ENCODE assay signal across 15 cellular contexts in the genomic region with DNA sequence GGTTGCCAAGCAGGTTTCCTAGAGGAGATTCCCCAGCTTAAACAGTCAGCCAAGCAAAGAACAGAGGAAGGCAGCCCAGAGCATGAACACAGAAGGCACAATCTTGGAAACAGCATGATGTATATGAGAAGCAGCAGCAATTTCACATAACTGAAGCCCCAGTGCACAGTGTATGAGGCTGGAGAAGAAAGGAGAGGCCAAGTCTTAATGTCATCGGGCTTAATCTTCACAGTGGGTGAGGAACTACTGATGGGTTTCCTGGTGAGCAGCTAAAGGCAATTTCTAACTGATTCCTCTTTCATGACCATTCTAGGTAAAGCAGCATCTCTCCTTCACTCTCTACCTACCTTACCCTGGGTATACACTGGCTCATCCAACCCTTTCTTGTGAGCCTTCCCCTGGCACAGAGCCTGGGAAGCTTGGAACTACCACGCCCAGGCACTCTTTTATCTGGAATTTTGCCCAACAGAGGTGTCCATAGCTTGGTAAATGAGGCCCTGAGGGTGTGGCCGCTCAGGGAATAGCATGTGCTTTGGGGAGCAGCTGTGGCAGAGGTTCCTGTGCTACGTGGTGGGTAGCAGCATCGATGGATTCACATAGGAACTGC. TPM values are rescaled to one million over a fixed set of nuclear protein-coding genes. Genes with fewer than 3 reads are reported as not detected.
DNase-seq lines count a peak whose midpoint lies in the region; ATAC-seq, FAIRE-seq and TF ChIP-seq lines count a peak whose summit lies in the region.
"Had no signal": no experiment of that assay in that cellular context is flagged by ENCODE, and none has a peak within 500 bp of the region (broad histone marks: within the 10 kb centered on the region; RNA-seq: fewer than 3 reads in every experiment).

No MANE protein-coding gene starts in this region.

- H3K4me1 ChIP-seq in GM23338 (ENCODE audit: insufficient read depth) (peaks cover 7% of the 10 kb centered on the region), parathyroid adenoma (no peaks in the 10 kb centered on the region)
- H3K4me1 ChIP-seq: BLaER1 treated with 17β-estradiol and CSF1 and Interleukin-3, amounts not matched to agents 10 nM and 100 nM; HAP-1 had no signal

- no peaks in the 10 kb centered on the region for H4K20me1 ChIP-seq in GM23338 (replicated peaks; ENCODE audit: insufficient read depth)
- H4K20me1 ChIP-seq: BLaER1 treated with 17β-estradiol and CSF1 and Interleukin-3, amounts not matched to agents 10 nM and 100 nM had no signal

- no peak overlapping the region; the same call in 1 of the 2 replicates for H3K4me2 ChIP-seq in GM23338
- peak overlapping the region; percentile 48 for H3K4me2 ChIP-seq in parathyroid adenoma (ENCODE audit: low read length)
- H3K4me2 ChIP-seq: BLaER1 treated with 17β-estradiol and CSF1 and Interleukin-3, amounts not matched to agents 10 nM and 100 nM had no signal

- DNase-seq in GM23338 (ENCODE audit: low spot score) (no peak), NCI-H2171 treated with DMSO at 0.1 percent for 48 hours (lab: John Stamatoyannopoulos, UW) (peak; percentile 45), Right ventricle myocardium superior (peak; percentile 46), GM12891 (ENCODE audit: insufficient read length, low spot score) (no peak)
- DNase-seq in activated naive CD4-positive, alpha-beta T cell treated with anti-CD3 and anti-CD28 coated beads, Interleukin-2, amount 50 U/mL, for 16 hours = no peak
- DNase-seq: activated gamma-delta T cell treated with Interleukin-2 at 50 U/mL for 16 hours; naive thymus-derived CD4-positive, alpha-beta T cell; sigmoid colon had no signal

- H3K4me3 Mint-ChIP-seq in GM23338 = no peak overlapping the region
- H3K4me3 Mint-ChIP-seq: naive thymus-derived CD4-positive, alpha-beta T cell had no signal

- H3K4me1 Mint-ChIP-seq in GM23338 = peaks cover 15% of the 10 kb centered on the region; the same call in 2 of the 3 replicates
- H3K4me1 Mint-ChIP-seq: naive thymus-derived CD4-positive, alpha-beta T cell had no signal

- no peak overlapping the region for H3K4me3 ChIP-seq in GM23338
- no peak overlapping the region for H3K4me3 ChIP-seq in parathyroid adenoma (ENCODE audit: low read depth, low read length)
- H3K4me3 ChIP-seq: BLaER1 treated with 17β-estradiol and CSF1 and Interleukin-3, amounts not matched to agents 10 nM and 100 nM; gastroesophageal sphincter; HAP-1; sigmoid colon had no signal

- H3K27me3 ChIP-seq in GM23338 (ENCODE audit: insufficient read depth) = no peaks in the 10 kb centered on the region; the same call in 1 of the 2 replicates
- no peaks in the 10 kb centered on the region for H3K27me3 ChIP-seq in parathyroid adenoma (ENCODE audit: control insufficient read depth, insufficient read depth, low read length)
- H3K27me3 ChIP-seq: BLaER1 treated with 17β-estradiol and CSF1 and Interleukin-3, amounts not matched to agents 10 nM and 100 nM; brain microvascular endothelial cell; gastroesophageal sphincter; sigmoid colon had no signal

- H3K27me3 Mint-ChIP-seq in GM23338 (ENCODE audit: insufficient read depth, low read depth, poor library complexity) = peaks cover 1% of the 10 kb centered on the region

- H3K27ac ChIP-seq in GM23338 (ENCODE audit: low read depth) = no peak overlapping the region
- no peak overlapping the region for H3K27ac ChIP-seq in parathyroid adenoma
- H3K27ac ChIP-seq: BLaER1 treated with 17β-estradiol and CSF1 and Interleukin-3, amounts not matched to agents 10 nM and 100 nM; brain microvascular endothelial cell; gastroesophageal sphincter; sigmoid colon had no signal

- intact Hi-C loops in Right ventricle myocardium superior (cut with DNase I) = no loop called here

- no peaks in the 10 kb centered on the region for H3K9me3 ChIP-seq in parathyroid adenoma (ENCODE audit: control insufficient read depth, low read length)
- H3K9me3 ChIP-seq: BLaER1 treated with 17β-estradiol and CSF1 and Interleukin-3, amounts not matched to agents 10 nM and 100 nM; gastroesophageal sphincter; HAP-1; sigmoid colon had no signal

- H3F3A ChIP-seq in GM23338 (replicated peaks; ENCODE audit: low read depth) = no peaks in the 10 kb centered on the region

- no peaks in the 10 kb centered on the region for H3K36me3 ChIP-seq in GM23338 (ENCODE audit: insufficient read depth)
- H3K36me3 ChIP-seq in parathyroid adenoma (ENCODE audit: control insufficient read depth, insufficient read depth, low read length) = no peaks in the 10 kb centered on the region
- H3K36me3 ChIP-seq: BLaER1 treated with 17β-estradiol and CSF1 and Interleukin-3, amounts not matched to agents 10 nM and 100 nM; brain microvascular endothelial cell; gastroesophageal sphincter; HAP-1; sigmoid colon had no signal

- no peak overlapping the region for H3K9ac ChIP-seq in parathyroid adenoma
- H3K9ac ChIP-seq: BLaER1 treated with 17β-estradiol and CSF1 and Interleukin-3, amounts not matched to agents 10 nM and 100 nM had no signal

- H2AFZ ChIP-seq in GM23338 (no peak overlapping the region), parathyroid adenoma (no peak overlapping the region)

- ATAC-seq in GM23338 (peak; percentile 72), Right ventricle myocardium superior (ENCODE audit: poor library complexity) (peak; percentile 70), GM19395 (IDR thresholded peaks at IDR 0.05; ENCODE audit: unreplicated experiment) (no peak), GM21619 (IDR thresholded peaks at IDR 0.05; ENCODE audit: unreplicated experiment) (no peak)
- ATAC-seq: gastroesophageal sphincter; naive thymus-derived CD4-positive, alpha-beta T cell had no signal

- no peak for FAIRE-seq in GM12891 (lab: Jason Lieb, UNC)

- no peak overlapping the region for H3K27ac Mint-ChIP-seq in GM23338

- no peaks in the 10 kb centered on the region for H3K36me3 Mint-ChIP-seq in GM23338 (ENCODE audit: low read depth)

- H3K79me2 ChIP-seq in GM23338 (replicated peaks; ENCODE audit: insufficient read depth) (no peaks in the 10 kb centered on the region), parathyroid adenoma (no peaks in the 10 kb centered on the region)

- no peaks in the 10 kb centered on the region for H3K9me3 Mint-ChIP-seq in GM23338
- H3K9me3 Mint-ChIP-seq: naive thymus-derived CD4-positive, alpha-beta T cell had no signal

- H3K9me2 ChIP-seq in GM23338 (ENCODE audit: insufficient read depth) = no peaks in the 10 kb centered on the region

- TF ChIP-seq CTCF in GM23338 (conservative IDR thresholded peaks at IDR 0.05; ENCODE audit: low read depth in 2 of 2) = no peak
- TF ChIP-seq CTCF in parathyroid adenoma (IDR thresholded peaks at IDR 0.05) = no peak

- no peak for TF ChIP-seq POLR2A in GM12891 (IDR thresholded peaks at IDR 0.05; ENCODE audit: low read depth, low read length)

TF ChIP-seq in GM23338, 12 proteins besides CTCF, POLR2A, EP300 and RAD21:
- no peak for TF ChIP-seq NANOG (IDR thresholded peaks at IDR 0.05; ENCODE audit: borderline replicate concordance)
TF ChIP-seq in GM23338: peak in this region for 0.

TF ChIP-seq in GM12891, 5 proteins besides CTCF, POLR2A, EP300 and RAD21:
- TF ChIP-seq PAX5 (IDR thresholded peaks at IDR 0.05; ENCODE audit: insufficient read depth, low read length, severe bottlenecking) (no peak), POU2F2 (IDR thresholded peaks at IDR 0.05; ENCODE audit: low read depth, low read length) (no peak), POLR2AphosphoS5 (IDR thresholded peaks at IDR 0.05; ENCODE audit: low read depth, low read length) (no peak), SPI1 (IDR thresholded peaks at IDR 0.05; ENCODE audit: low read depth, low read length) (no peak), TAF1 (IDR thresholded peaks at IDR 0.05; ENCODE audit: low read depth, low read length) (no peak)

RNA-seq across cellular contexts. Expression of gene FYB2, which starts 22.0 kb away (rescaled TPM):
- not detected in 2 replicates for total RNA-seq in GM23338 (2014; rRNA removed; shearing (Covaris generic))
- 0.39 TPM in 1 of 2 replicates, not detected in the other for polyA plus RNA-seq in GM23338 (2016; fragmentation: Nextera tagmentation; extraction: Ambion mirVana)
- 14.3 TPM for total RNA-seq in Right ventricle myocardium superior
- polyA plus RNA-seq in GM12891 (2012; ENCODE audit: low read depth, missing spikeins) = not detected
- total RNA-seq: naive thymus-derived CD4-positive, alpha-beta T cell; sigmoid colon had no signal
- polyA plus RNA-seq: naive thymus-derived CD4-positive, alpha-beta T cell had no signal

RNA-seq across cellular contexts. Expression of gene C8A, which starts 57.4 kb away (rescaled TPM):
- total RNA-seq in GM23338 (2014; rRNA removed; shearing (Covaris generic)) = not detected in 2 replicates
- not detected in 2 replicates for polyA plus RNA-seq in GM23338 (2016; fragmentation: Nextera tagmentation; extraction: Ambion mirVana)
- total RNA-seq in Right ventricle myocardium superior = not detected
- not detected for polyA plus RNA-seq in GM12891 (2012; ENCODE audit: low read depth, missing spikeins)
- total RNA-seq: gastroesophageal sphincter; naive thymus-derived CD4-positive, alpha-beta T cell; sigmoid colon had no signal
- polyA plus RNA-seq: naive thymus-derived CD4-positive, alpha-beta T cell; sigmoid colon had no signal

Comparison
In these comparisons a context has a peak if more than half of its experiments do, and no peak if none do; other contexts are left out.
1. ATAC-seq: peak in GM23338 (single experiment) and Right ventricle myocardium superior (single experiment); none in GM19395 (single experiment) and GM21619 (single experiment).
2. DNase-seq: peak in NCI-H2171 treated with DMSO at 0.1 percent for 48 hours (single experiment) and Right ventricle myocardium superior (single experiment); none in GM23338 (single experiment), activated naive CD4-positive, alpha-beta T cell treated with anti-CD3 and anti-CD28 coated beads, Interleukin-2, amount 50 U/mL, for 16 hours (single experiment) and GM12891 (single experiment).
3. RNA of gene FYB2, which starts 22.0 kb away (total RNA-seq): 14.3 TPM in Right ventricle myocardium superior (single experiment); not detected in GM23338; every median in the first group is over 10 times any median in the second.